Comparison of ENCODE assay signal across 18 cellular contexts in the genomic region with DNA sequence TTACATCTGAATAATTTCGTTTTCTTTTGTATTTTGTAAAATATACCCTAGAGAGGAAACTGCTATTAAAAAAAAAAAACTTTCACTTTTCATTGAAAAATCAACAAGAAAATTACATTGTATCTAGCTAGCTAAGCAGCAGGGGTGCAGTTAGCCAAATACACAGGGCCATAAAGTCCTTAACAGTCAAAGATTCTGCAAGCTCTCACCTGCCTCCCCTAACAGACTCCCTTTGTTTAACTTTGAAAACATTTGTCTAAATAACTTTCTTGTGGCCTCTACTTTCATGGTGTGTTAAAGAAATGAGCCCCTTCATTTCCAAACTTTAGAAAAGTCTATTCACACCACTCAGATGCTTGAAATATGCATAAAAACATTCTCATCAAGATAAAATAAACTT. TPM values are rescaled to one million over a fixed set of nuclear protein-coding genes. Genes with fewer than 3 reads are reported as not detected.
A peak's percentile ranks its signal among the peaks of the same experiment; 100 is the strongest.
DNase-seq lines count a peak whose midpoint lies in the region; ATAC-seq and TF ChIP-seq lines count a peak whose summit lies in the region.
"Had no signal": no experiment of that assay in that cellular context is flagged by ENCODE, and none has a peak within 500 bp of the region (broad histone marks: within the 10 kb centered on the region; RNA-seq: fewer than 3 reads in every experiment).

No MANE protein-coding gene starts in this region.

- POLR2A ChIA-PET in CD4-positive, alpha-beta T cell (lab: Charles Lee) = interaction anchor here (0.6 to 1.6 kb wide), 4 partner anchors 8 to 340 kb away, joined by 3 to 5 read pairs (median 4); no protein-coding TSS in a partner anchor
- POLR2A ChIA-PET in CD8-positive, alpha-beta T cell (lab: Charles Lee) = interaction anchor here (0.6 to 0.9 kb wide), 2 partner anchors 24 to 86 kb away, joined by 3 to 6 read pairs; a partner anchor contains a TSS

- H3K36me3 ChIP-seq in CD8-positive, alpha-beta T cell (ENCODE audit: insufficient read depth, low read length) = no peaks in the 10 kb centered on the region
- H3K36me3 ChIP-seq in SJCRH30 (peaks cover 3% of the 10 kb centered on the region; the same call in 1 of the 2 replicates), colonic mucosa (no peaks in the 10 kb centered on the region), WERI-Rb-1 (no peaks in the 10 kb centered on the region; the same call in 1 of the 2 replicates), ascending aorta (no peaks in the 10 kb centered on the region)
- H3K36me3 ChIP-seq: transverse colon had no signal

- peaks cover 66% of the 10 kb centered on the region for H3K4me1 Mint-ChIP-seq in CD4-positive, alpha-beta T cell (ENCODE audit: low read depth)
- H3K4me1 Mint-ChIP-seq in CD8-positive, alpha-beta T cell (ENCODE audit: low read depth) = peaks cover 56% of the 10 kb centered on the region
- H3K4me1 Mint-ChIP-seq in immature natural killer cell = peaks cover 70 to 85% of the 10 kb centered on the region in 2 donors

- no peak for DNase-seq in CD4-positive, alpha-beta T cell
- no peak for DNase-seq in CD8-positive, alpha-beta T cell
- DNase-seq in SJCRH30 (peak; percentile 61 to 87), immature natural killer cell (no peak), colonic mucosa (no peak), WERI-Rb-1 (no peak), ascending aorta (ENCODE audit: low spot score in 2 of 2) (no peak)
- DNase-seq: central memory CD4-positive, alpha-beta T cell; DMS53; effector memory CD4-positive, alpha-beta T cell; NCI-H345; posterior cingulate gyrus; Right ventricle myocardium superior; transverse colon had no signal

- no peak for ATAC-seq in CD4-positive, alpha-beta T cell (ENCODE audit: poor library complexity)
- no peak for ATAC-seq in CD8-positive, alpha-beta T cell
- ATAC-seq in HG03159 (IDR thresholded peaks at IDR 0.05; ENCODE audit: unreplicated experiment) = no peak
- ATAC-seq: activated CD4-positive, CD25-positive, alpha-beta regulatory T cell treated with anti-CD3 and anti-CD28 coated beads, Interleukin-2, amount 50 U/mL, for 24 hours had no signal

- H3K27ac Mint-ChIP-seq in CD4-positive, alpha-beta T cell = peak overlapping the region; percentile 59
- H3K27ac Mint-ChIP-seq in CD8-positive, alpha-beta T cell = peak overlapping the region; percentile 62
- H3K27ac Mint-ChIP-seq in immature natural killer cell = peak overlapping the region in 4 of 6 donors; percentile 17 to 52 (median 36)
- H3K27ac Mint-ChIP-seq: B cell had no signal

- peaks cover 63% of the 10 kb centered on the region for H3K36me3 Mint-ChIP-seq in CD4-positive, alpha-beta T cell (ENCODE audit: low read depth)
- H3K36me3 Mint-ChIP-seq in CD8-positive, alpha-beta T cell = peaks cover 45% of the 10 kb centered on the region
- H3K36me3 Mint-ChIP-seq in immature natural killer cell = peaks cover 3 to 22% (median 4%) of the 10 kb centered on the region in 3 donors

- no peak for TF ChIP-seq CTCF in CD4-positive, alpha-beta T cell (IDR thresholded peaks at IDR 0.05)
- no peak for TF ChIP-seq CTCF in CD8-positive, alpha-beta T cell (IDR thresholded peaks at IDR 0.05)
- TF ChIP-seq CTCF in colonic mucosa (IDR thresholded peaks at IDR 0.05) (no peak), WERI-Rb-1 (IDR thresholded peaks at IDR 0.05; ENCODE audit: low read depth, low read length) (no peak), ascending aorta (IDR thresholded peaks at IDR 0.05) (no peak)

- no peak overlapping the region for H3K9ac ChIP-seq in colonic mucosa (ENCODE audit: low read depth in 2 of 2, low read length in 2 of 2)

- no peaks in the 10 kb centered on the region for H3K27me3 ChIP-seq in CD4-positive, alpha-beta T cell (ENCODE audit: control insufficient read depth, insufficient read depth, low read length)
- no peaks in the 10 kb centered on the region for H3K27me3 ChIP-seq in CD8-positive, alpha-beta T cell (ENCODE audit: insufficient read depth, low read length)
- H3K27me3 ChIP-seq in SJCRH30 (no peaks in the 10 kb centered on the region), colonic mucosa (no peaks in the 10 kb centered on the region), WERI-Rb-1 (ENCODE audit: insufficient read depth, low read depth, severe bottlenecking) (no peaks in the 10 kb centered on the region), ascending aorta (no peaks in the 10 kb centered on the region)
- H3K27me3 ChIP-seq: hepatocyte, transverse colon had no signal

- CTCF ChIA-PET in CD4-positive, alpha-beta T cell (lab: Charles Lee) = no interaction called here
- CTCF ChIA-PET in CD8-positive, alpha-beta T cell (lab: Charles Lee) = interaction anchor here (0.6 kb wide), 1 partner anchor 19 kb away, joined by 3 read pairs; no protein-coding TSS in a partner anchor

- H3K9me3 ChIP-seq in CD4-positive, alpha-beta T cell (ENCODE audit: control insufficient read depth, low read length) = no peaks in the 10 kb centered on the region
- no peaks in the 10 kb centered on the region for H3K9me3 ChIP-seq in CD8-positive, alpha-beta T cell (ENCODE audit: low read length)
- H3K9me3 ChIP-seq in SJCRH30 (replicated peaks) (no peaks in the 10 kb centered on the region), colonic mucosa (no peaks in the 10 kb centered on the region), WERI-Rb-1 (ENCODE audit: severe bottlenecking) (no peaks in the 10 kb centered on the region), ascending aorta (no peaks in the 10 kb centered on the region)
- H3K9me3 ChIP-seq: transverse colon had no signal

- intact Hi-C loops in CD4-positive, alpha-beta T cell (cut with DNase I, micrococcal nuclease) = no loop called here
- intact Hi-C loops in CD8-positive, alpha-beta T cell (cut with DNase I, micrococcal nuclease) = loop anchor here in 1 of 2 experiments (2.0 to 5.0 kb wide), 2 partner anchors 15 to 153 kb away; no protein-coding TSS in a partner anchor
- intact Hi-C loops in colonic mucosa (cut with DNase I) = no loop called here
- intact Hi-C loops in ascending aorta (cut with DNase I) = no loop called here

- peak overlapping the region; percentile 30 for H3K4me3 Mint-ChIP-seq in CD4-positive, alpha-beta T cell
- H3K4me3 Mint-ChIP-seq in CD8-positive, alpha-beta T cell = no peak overlapping the region
- peak overlapping the region in 3 of 5 donors; percentile 5 to 39 (median 27) for H3K4me3 Mint-ChIP-seq in immature natural killer cell
- H3K4me3 Mint-ChIP-seq: B cell had no signal

- H3K9me3 Mint-ChIP-seq in CD4-positive, alpha-beta T cell = no peaks in the 10 kb centered on the region
- no peaks in the 10 kb centered on the region for H3K9me3 Mint-ChIP-seq in CD8-positive, alpha-beta T cell
- H3K9me3 Mint-ChIP-seq in immature natural killer cell = no peaks in the 10 kb centered on the region

- peaks cover 47% of the 10 kb centered on the region for H3K4me1 ChIP-seq in CD8-positive, alpha-beta T cell (ENCODE audit: insufficient read depth, low read length)
- H3K4me1 ChIP-seq in SJCRH30 (peaks cover 26% of the 10 kb centered on the region), colonic mucosa (peaks cover 3% of the 10 kb centered on the region), ascending aorta (peaks cover 0 to 6% of the 10 kb centered on the region in 2 donors)

- no peak overlapping the region for H3K4me3 ChIP-seq in CD8-positive, alpha-beta T cell (ENCODE audit: low read depth, low read length)
- H3K4me3 ChIP-seq in SJCRH30 = no peak overlapping the region
- H3K4me3 ChIP-seq in colonic mucosa = no peak overlapping the region
- H3K4me3 ChIP-seq in WERI-Rb-1 (ENCODE audit: low read depth, low read length) = no peak overlapping the region
- H3K4me3 ChIP-seq in ascending aorta = no peak overlapping the region
- H3K4me3 ChIP-seq: hepatocyte, transverse colon had no signal

- H3K27me3 Mint-ChIP-seq in CD4-positive, alpha-beta T cell = no peaks in the 10 kb centered on the region
- no peaks in the 10 kb centered on the region for H3K27me3 Mint-ChIP-seq in CD8-positive, alpha-beta T cell (ENCODE audit: low read depth)
- H3K27me3 Mint-ChIP-seq in immature natural killer cell (ENCODE audit: low read depth in 3 of 3) = peaks cover 0 to 3% (median 0%) of the 10 kb centered on the region in 3 donors
- H3K27me3 Mint-ChIP-seq: B cell had no signal

- no peak overlapping the region for H3K27ac ChIP-seq in CD4-positive, alpha-beta T cell (ENCODE audit: low read depth, low read length)
- no peak overlapping the region for H3K27ac ChIP-seq in CD8-positive, alpha-beta T cell (ENCODE audit: low read depth, low read length)
- peak overlapping the region; percentile 69 for H3K27ac ChIP-seq in SJCRH30
- no peak overlapping the region for H3K27ac ChIP-seq in colonic mucosa
- no peak overlapping the region for H3K27ac ChIP-seq in WERI-Rb-1
- no peak overlapping the region for H3K27ac ChIP-seq in ascending aorta
- H3K27ac ChIP-seq: hepatocyte had no signal

RNA-seq across cellular contexts. Expression of a gene that starts 23.3 kb away (rescaled TPM):
- total RNA-seq in CD4-positive, alpha-beta T cell = 100 to 1,000 TPM; 112 to 124 TPM
- 100 to 1,000 TPM; 133 to 140 TPM for total RNA-seq in CD8-positive, alpha-beta T cell
- 15.7 and 22.3 TPM in 2 replicates for total RNA-seq in SJCRH30 (2014; rRNA removed; shearing (Covaris generic))
- 10 to 100 TPM; 27.7 to 62.4 (median 31.5) TPM for polyA plus RNA-seq in immature natural killer cell
- total RNA-seq in colonic mucosa = 10 to 100 TPM; 20.2 to 34.5 TPM
- 30.0 TPM for total RNA-seq in ascending aorta

Comparison
In these comparisons a context has a peak if more than half of its experiments do, and no peak if none do; other contexts are left out.
1. DNase-seq: peak in SJCRH30 (2 of 2); none in CD4-positive, alpha-beta T cell (0 of 10), CD8-positive, alpha-beta T cell (0 of 7), immature natural killer cell (0 of 3), colonic mucosa (single experiment), WERI-Rb-1 (single experiment) and ascending aorta (0 of 2).
2. Peak in every context shown above with its lines, with median percentiles within 50 percentile points of each other: H3K27ac Mint-ChIP-seq.